10 cellular contexts compared by ENCODE assay signal in the genomic region with DNA sequence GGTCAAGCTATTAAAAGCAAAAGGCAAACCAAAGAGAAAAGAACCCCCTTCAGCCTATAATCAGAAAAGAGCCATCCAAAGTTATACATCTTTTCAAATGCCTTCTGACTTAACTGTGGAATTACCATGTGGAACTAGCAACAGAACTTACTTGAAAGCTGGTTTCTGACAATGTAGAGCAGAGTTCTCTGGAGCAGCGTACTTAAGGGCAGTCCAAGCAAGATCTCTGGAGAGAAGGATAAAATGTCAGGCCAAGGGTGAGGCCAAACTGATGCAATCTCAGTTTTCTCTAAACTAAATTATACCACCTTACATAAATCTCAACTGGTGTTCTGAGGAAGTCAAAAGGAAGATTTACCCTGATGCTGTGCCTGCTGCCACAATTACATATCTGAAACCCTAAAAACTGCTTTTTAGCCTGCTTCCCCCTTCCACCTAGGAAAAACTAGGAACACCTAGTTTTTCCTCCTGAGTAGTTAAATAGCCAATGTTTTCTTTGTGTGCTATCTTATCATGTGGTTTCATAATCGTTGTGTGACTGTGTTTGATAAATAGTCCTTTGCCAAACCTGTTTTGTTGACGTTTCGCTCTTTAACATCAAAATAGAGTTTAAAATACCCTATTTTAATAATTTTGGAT. TPM values are rescaled to one million over a fixed set of nuclear protein-coding genes. Genes with fewer than 3 reads are reported as not detected.
DNase-seq lines count a peak whose midpoint lies in the region; ATAC-seq, FAIRE-seq and TF ChIP-seq lines count a peak whose summit lies in the region.
"Had no signal": no experiment of that assay in that cellular context is flagged by ENCODE, and none has a peak within 500 bp of the region (broad histone marks: within the 10 kb centered on the region; RNA-seq: fewer than 3 reads in every experiment).

No MANE protein-coding gene starts in this region.

- no peak overlapping the region for H3K4me3 ChIP-seq in CD4-positive, alpha-beta memory T cell (ENCODE audit: low read length in 2 of 2)
- peak overlapping the region; percentile 51 for H3K4me3 ChIP-seq in mucosa of stomach (ENCODE audit: low read length)

- H3K9ac ChIP-seq in mucosa of stomach (ENCODE audit: low read length): peak overlapping the region; percentile 60

- H3K27ac ChIP-seq in CD4-positive, alpha-beta memory T cell (ENCODE audit: low read depth, low read length): no peak overlapping the region

- CTCF ChIA-PET in CD4-positive, alpha-beta memory T cell (lab: Charles Lee; ENCODE audit: partially characterized antibody): interaction anchor here (0.7 to 1.6 kb wide), 3 partner anchors 26 to 83 kb away, joined by 3 to 4 read pairs (median 3); no protein-coding TSS in a partner anchor
- CTCF ChIA-PET in activated CD4-positive, alpha-beta memory T cell treated with anti-CD3 and anti-CD28 coated beads for 36 hours (lab: Charles Lee): no interaction called here
- CTCF ChIA-PET in activated naive CD4-positive, alpha-beta T cell treated with anti-CD3 and anti-CD28 coated beads for 36 hours (lab: Charles Lee): interaction anchor here (1.0 kb wide), 1 partner anchor 70 kb away, joined by 5 read pairs; no protein-coding TSS in a partner anchor

- H3K27me3 ChIP-seq in CD4-positive, alpha-beta memory T cell (ENCODE audit: insufficient read depth, low read length): no peaks in the 10 kb centered on the region
- no peaks in the 10 kb centered on the region for H3K27me3 ChIP-seq in mucosa of stomach (ENCODE audit: control insufficient read depth, insufficient read depth, low read length)

- H3K4me1 ChIP-seq in CD4-positive, alpha-beta memory T cell (ENCODE audit: insufficient read depth, low read length): peaks cover 58% of the 10 kb centered on the region
- peaks cover 46% of the 10 kb centered on the region for H3K4me1 ChIP-seq in mucosa of stomach (ENCODE audit: control insufficient read depth, insufficient read depth, low read length)

- peaks cover 53 to 78% (median 61%) of the 10 kb centered on the region in 4 donors for H3K4me1 Mint-ChIP-seq in CD4-positive, alpha-beta memory T cell
- H3K4me1 Mint-ChIP-seq in dendritic cell treated with granulocyte-macrophage colony-stimulating factor and Interleukin-4, amounts not matched to agents 40 ng/mL and 50 ng/mL, for 4 days (ENCODE audit: low read depth): peaks cover 66% of the 10 kb centered on the region
- peaks cover 58% of the 10 kb centered on the region for H3K4me1 Mint-ChIP-seq in activated CD4-positive, alpha-beta memory T cell treated with anti-CD3 and anti-CD28 coated beads for 36 hours (ENCODE audit: low read depth)
- peaks cover 37% of the 10 kb centered on the region for H3K4me1 Mint-ChIP-seq in activated naive CD4-positive, alpha-beta T cell treated with anti-CD3 and anti-CD28 coated beads for 36 hours (ENCODE audit: low read depth)

- no peak for TF ChIP-seq POLR2A in H54 (IDR thresholded peaks at IDR 0.05; ENCODE audit: low read depth, low read length)

- peaks cover 18% of the 10 kb centered on the region for H3K36me3 ChIP-seq in CD4-positive, alpha-beta memory T cell (ENCODE audit: insufficient read depth, low read length)
- no peaks in the 10 kb centered on the region for H3K36me3 ChIP-seq in mucosa of stomach (ENCODE audit: control insufficient read depth, insufficient read depth, low read length)

- peak overlapping the region in 6 of 7 donors; percentile 5 to 87 (median 76) for H3K27ac Mint-ChIP-seq in CD4-positive, alpha-beta memory T cell
- peak overlapping the region; percentile 12 for H3K27ac Mint-ChIP-seq in dendritic cell treated with granulocyte-macrophage colony-stimulating factor and Interleukin-4, amounts not matched to agents 40 ng/mL and 50 ng/mL, for 4 days
- H3K27ac Mint-ChIP-seq in activated CD4-positive, alpha-beta memory T cell treated with anti-CD3 and anti-CD28 coated beads for 36 hours: no peak overlapping the region
- H3K27ac Mint-ChIP-seq in activated naive CD4-positive, alpha-beta T cell treated with anti-CD3 and anti-CD28 coated beads for 36 hours: no peak overlapping the region

- peak; percentile 9 for ATAC-seq in HG02759 (IDR thresholded peaks at IDR 0.05; ENCODE audit: unreplicated experiment)

- no peaks in the 10 kb centered on the region for H3K9me3 Mint-ChIP-seq in CD4-positive, alpha-beta memory T cell
- no peaks in the 10 kb centered on the region for H3K9me3 Mint-ChIP-seq in dendritic cell treated with granulocyte-macrophage colony-stimulating factor and Interleukin-4, amounts not matched to agents 40 ng/mL and 50 ng/mL, for 4 days
- no peaks in the 10 kb centered on the region for H3K9me3 Mint-ChIP-seq in activated CD4-positive, alpha-beta memory T cell treated with anti-CD3 and anti-CD28 coated beads for 36 hours
- H3K9me3 Mint-ChIP-seq in activated naive CD4-positive, alpha-beta T cell treated with anti-CD3 and anti-CD28 coated beads for 36 hours: no peaks in the 10 kb centered on the region

- POLR2A ChIA-PET in CD4-positive, alpha-beta memory T cell (lab: Charles Lee; ENCODE audit: partially characterized antibody): interaction anchor here (1.4 to 1.5 kb wide), 2 partner anchors 10 to 25 kb away, joined by 3 to 5 read pairs; no protein-coding TSS in a partner anchor
- POLR2A ChIA-PET in activated CD4-positive, alpha-beta memory T cell treated with anti-CD3 and anti-CD28 coated beads for 36 hours (lab: Charles Lee): interaction anchor here (1.1 kb wide), 1 partner anchor 25 kb away, joined by 3 read pairs; no protein-coding TSS in a partner anchor

- no peaks in the 10 kb centered on the region for H3K27me3 Mint-ChIP-seq in CD4-positive, alpha-beta memory T cell
- no peaks in the 10 kb centered on the region for H3K27me3 Mint-ChIP-seq in dendritic cell treated with granulocyte-macrophage colony-stimulating factor and Interleukin-4, amounts not matched to agents 40 ng/mL and 50 ng/mL, for 4 days
- no peaks in the 10 kb centered on the region for H3K27me3 Mint-ChIP-seq in activated CD4-positive, alpha-beta memory T cell treated with anti-CD3 and anti-CD28 coated beads for 36 hours
- no peaks in the 10 kb centered on the region for H3K27me3 Mint-ChIP-seq in activated naive CD4-positive, alpha-beta T cell treated with anti-CD3 and anti-CD28 coated beads for 36 hours (ENCODE audit: low read depth)

- DNase-seq in CD4-positive, alpha-beta memory T cell: no peak
- no peak for DNase-seq in central memory CD4-positive, alpha-beta T cell
- DNase-seq in H54 (ENCODE audit: insufficient read length, low spot score): no peak
- DNase-seq in activated CD4-positive, alpha-beta memory T cell treated with anti-CD3 and anti-CD28 coated beads for 36 hours: no peak
- DNase-seq in activated naive CD4-positive, alpha-beta T cell treated with anti-CD3 and anti-CD28 coated beads for 36 hours: no peak
- DNase-seq: NCI-H2171 treated with DMSO at 0.1 percent for 48 hours, nucleus accumbens had no signal

- intact Hi-C loops in CD4-positive, alpha-beta memory T cell (cut with micrococcal nuclease): loop anchor here (2.0 kb wide), 1 partner anchor 16 kb away; no protein-coding TSS in a partner anchor
- intact Hi-C loops in dendritic cell treated with granulocyte-macrophage colony-stimulating factor and Interleukin-4, amounts not matched to agents 40 ng/mL and 50 ng/mL, for 4 days (cut with micrococcal nuclease): no loop called here
- intact Hi-C loops in activated CD4-positive, alpha-beta memory T cell treated with anti-CD3 and anti-CD28 coated beads for 36 hours (cut with micrococcal nuclease): no loop called here
- intact Hi-C loops in activated naive CD4-positive, alpha-beta T cell treated with anti-CD3 and anti-CD28 coated beads for 36 hours (cut with micrococcal nuclease): no loop called here

- no peak for FAIRE-seq in H54 (lab: Jason Lieb, UNC)

- H3K9me3 ChIP-seq in CD4-positive, alpha-beta memory T cell (ENCODE audit: control insufficient read depth in 1 of 2, low read length in 2 of 2): no peaks in the 10 kb centered on the region
- no peaks in the 10 kb centered on the region for H3K9me3 ChIP-seq in mucosa of stomach (ENCODE audit: control insufficient read depth, low read length)

- H3K36me3 Mint-ChIP-seq in CD4-positive, alpha-beta memory T cell: peaks cover 43 to 48% of the 10 kb centered on the region in 2 donors
- peaks cover 10% of the 10 kb centered on the region for H3K36me3 Mint-ChIP-seq in dendritic cell treated with granulocyte-macrophage colony-stimulating factor and Interleukin-4, amounts not matched to agents 40 ng/mL and 50 ng/mL, for 4 days (ENCODE audit: low read depth)
- H3K36me3 Mint-ChIP-seq in activated CD4-positive, alpha-beta memory T cell treated with anti-CD3 and anti-CD28 coated beads for 36 hours: peaks cover 32% of the 10 kb centered on the region
- peaks cover 30% of the 10 kb centered on the region for H3K36me3 Mint-ChIP-seq in activated naive CD4-positive, alpha-beta T cell treated with anti-CD3 and anti-CD28 coated beads for 36 hours (ENCODE audit: low read depth)

- H3K4me3 Mint-ChIP-seq in CD4-positive, alpha-beta memory T cell: peak overlapping the region in 5 of 8 donors; percentile 25 to 77 (median 53)
- H3K4me3 Mint-ChIP-seq in dendritic cell treated with granulocyte-macrophage colony-stimulating factor and Interleukin-4, amounts not matched to agents 40 ng/mL and 50 ng/mL, for 4 days: no peak overlapping the region
- H3K4me3 Mint-ChIP-seq in activated CD4-positive, alpha-beta memory T cell treated with anti-CD3 and anti-CD28 coated beads for 36 hours: no peak overlapping the region
- no peak overlapping the region for H3K4me3 Mint-ChIP-seq in activated naive CD4-positive, alpha-beta T cell treated with anti-CD3 and anti-CD28 coated beads for 36 hours

RNA-seq across cellular contexts. Expression of a gene that starts 28.0 kb away (rescaled TPM):
- 10 to 100 TPM; 73.6 to 75.1 TPM for total RNA-seq in CD4-positive, alpha-beta memory T cell
- 10 to 100 TPM; 16.9 to 53.5 TPM for polyA plus RNA-seq in CD4-positive, alpha-beta memory T cell
- total RNA-seq in activated CD4-positive, alpha-beta memory T cell treated with anti-CD3 and anti-CD28 coated beads for 36 hours: 10 to 100 TPM; 42.3 to 43.4 TPM
- total RNA-seq in activated naive CD4-positive, alpha-beta T cell treated with anti-CD3 and anti-CD28 coated beads for 36 hours: 10 to 100 TPM; 39.2 to 43.1 TPM

Comparison
In these comparisons a context has a peak if more than half of its experiments do, and no peak if none do; other contexts are left out.
1. H3K27ac Mint-ChIP-seq: peak in CD4-positive, alpha-beta memory T cell (6 of 7) and dendritic cell treated with granulocyte-macrophage colony-stimulating factor and Interleukin-4, amounts not matched to agents 40 ng/mL and 50 ng/mL, for 4 days (single experiment); none in activated CD4-positive, alpha-beta memory T cell treated with anti-CD3 and anti-CD28 coated beads for 36 hours (single experiment) and activated naive CD4-positive, alpha-beta T cell treated with anti-CD3 and anti-CD28 coated beads for 36 hours (single experiment).
2. H3K4me3 Mint-ChIP-seq: peak in CD4-positive, alpha-beta memory T cell (5 of 8); none in dendritic cell treated with granulocyte-macrophage colony-stimulating factor and Interleukin-4, amounts not matched to agents 40 ng/mL and 50 ng/mL, for 4 days (single experiment), activated CD4-positive, alpha-beta memory T cell treated with anti-CD3 and anti-CD28 coated beads for 36 hours (single experiment) and activated naive CD4-positive, alpha-beta T cell treated with anti-CD3 and anti-CD28 coated beads for 36 hours (single experiment).